Comparison of ENCODE assay signal across 11 cellular contexts in the genomic region with DNA sequence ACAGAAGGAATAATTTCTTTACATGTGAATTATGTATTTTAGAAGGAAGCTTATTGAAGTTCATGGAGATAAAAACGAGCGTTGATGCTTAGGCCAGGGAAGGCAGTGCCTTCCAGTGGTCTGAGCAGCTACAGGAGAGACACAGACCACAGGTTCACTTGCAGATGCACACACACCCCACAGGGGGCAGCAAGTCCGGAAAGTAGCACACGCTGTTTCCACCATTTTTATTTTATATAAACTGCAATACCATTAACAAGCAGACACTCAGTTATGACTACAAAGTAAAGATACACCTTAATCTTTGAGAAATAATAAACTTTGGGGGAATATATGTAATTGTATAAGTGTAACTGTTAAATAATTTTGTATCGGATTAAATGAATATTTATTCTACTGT. TPM values are rescaled to one million over a fixed set of nuclear protein-coding genes. Genes with fewer than 3 reads are reported as not detected.
DNase-seq lines count a peak whose midpoint lies in the region; ATAC-seq and TF ChIP-seq lines count a peak whose summit lies in the region.
"Had no signal": no experiment of that assay in that cellular context is flagged by ENCODE, and none has a peak within 500 bp of the region (broad histone marks: within the 10 kb centered on the region; RNA-seq: fewer than 3 reads in every experiment).

No MANE protein-coding gene starts in this region.

- intact Hi-C loops in HCT116 (cut with micrococcal nuclease): no loop called here
- intact Hi-C loops in left colon (cut with DNase I, micrococcal nuclease): no loop called here
- intact Hi-C loops in left ventricle myocardium superior (cut with micrococcal nuclease): no loop called here
- intact Hi-C loops in ascending aorta (cut with DNase I): no loop called here

- H3K9me3 ChIP-seq in BE2C (no peaks in the 10 kb centered on the region), HCT116 (ENCODE audit: control insufficient read depth in 1 of 2, insufficient read depth in 1 of 2, low read depth in 1 of 2, low read length in 2 of 2) (no peaks in the 10 kb centered on the region), ascending aorta (no peaks in the 10 kb centered on the region)

- POLR2A ChIA-PET in HCT116 (lab: Charles Lee): no interaction called here

- no peak overlapping the region for H3K9ac ChIP-seq in HCT116 (ENCODE audit: low read length)

- H3K79me2 ChIP-seq in HCT116 (ENCODE audit: insufficient read depth, low read length): no peaks in the 10 kb centered on the region

- H3K4me1 ChIP-seq in BE2C: no peaks in the 10 kb centered on the region
- H3K4me1 ChIP-seq in HCT116 (ENCODE audit: control insufficient read depth in 1 of 2, insufficient read depth in 2 of 2, low read length in 2 of 2): no peaks in the 10 kb centered on the region
- no peaks in the 10 kb centered on the region for H3K4me1 ChIP-seq in ascending aorta

- no peak overlapping the region for H3K4me2 ChIP-seq in HCT116 (ENCODE audit: low read length)

- H3K27me3 ChIP-seq in BE2C (no peaks in the 10 kb centered on the region), HCT116 (ENCODE audit: insufficient read depth, low read length) (no peaks in the 10 kb centered on the region), ascending aorta (no peaks in the 10 kb centered on the region)

- H3K36me3 ChIP-seq in BE2C (no peaks in the 10 kb centered on the region), HCT116 (ENCODE audit: control insufficient read depth in 1 of 2, insufficient read depth in 2 of 2, low read length in 2 of 2) (no peaks in the 10 kb centered on the region), ascending aorta (no peaks in the 10 kb centered on the region)

- BruUV-seq in HCT116 (replicated peaks; lab: Mats Ljungman, UMichigan): no TSS peak

- CTCF ChIA-PET in HCT116 (lab: Charles Lee): interaction anchor here (1.2 kb wide), 2 partner anchors 37 to 130 kb away, joined by 3 to 5 read pairs; no protein-coding TSS in a partner anchor

- H3K4me3 ChIP-seq in BE2C (ENCODE audit: low read depth, low read length): no peak overlapping the region
- no peak overlapping the region for H3K4me3 ChIP-seq in HCT116 (replicated peaks in 1 of 2; ENCODE audit: low read depth in 1 of 2, low read length in 2 of 2)
- no peak overlapping the region for H3K4me3 ChIP-seq in ascending aorta

- ATAC-seq in HCT116: peak; percentile 95
- peak; percentile 75 for ATAC-seq in left colon
- no peak for ATAC-seq in left ventricle myocardium superior

- peak overlapping the region; percentile 42 for H2AFZ ChIP-seq in HCT116 (ENCODE audit: low read depth, low read length, poor library complexity, severe bottlenecking)

- no peaks in the 10 kb centered on the region for H4K20me1 ChIP-seq in HCT116 (ENCODE audit: insufficient read depth)

- no peak for TF ChIP-seq POLR2A in HCT116 (IDR thresholded peaks at IDR 0.05; ENCODE audit: borderline replicate concordance, extremely low read depth, insufficient read depth, insufficient read length)

- RAD21 ChIA-PET in HCT116 (lab: Charles Lee; ENCODE audit: low non-redundant PET in 1 of 2, low total read pairs in 2 of 2, uncharacterized antibody in 2 of 2, unreplicated experiment in 2 of 2): no interaction called here

- DNase-seq in BE2C (no peak), HCT116 (ENCODE audit: low read depth, low spot score) (peak; percentile 29), left colon (no peak), GM10266 (ENCODE audit: extremely low spot score) (no peak), left ventricle myocardium superior (no peak), ascending aorta (ENCODE audit: low spot score in 2 of 2) (no peak), AG08396 (ENCODE audit: low spot score) (no peak)
- DNase-seq: central memory CD4-positive, alpha-beta T cell; NCI-H1436 treated with DMSO at 0.1 percent for 48 hours; nucleus accumbens had no signal

- H3K9me2 ChIP-seq in HCT116 (ENCODE audit: insufficient read depth): no peaks in the 10 kb centered on the region

- TF ChIP-seq RAD21 in HCT116 (IDR thresholded peaks at IDR 0.05; ENCODE audit: low read depth): peak; percentile 16; the same call in 1 of the 2 replicates

- H3K27ac ChIP-seq in HCT116 (ENCODE audit: low read depth, low read length) (no peak overlapping the region), VCaP (no peak overlapping the region), ascending aorta (no peak overlapping the region)

- TF ChIP-seq CTCF in BE2C (IDR thresholded peaks at IDR 0.05; ENCODE audit: low read depth, low read length) (peak; percentile 64), HCT116 (IDR thresholded peaks at IDR 0.05 in 2 of 3, conservative IDR thresholded peaks at IDR 0.05 in 1 of 3; ENCODE audit: borderline replicate concordance in 1 of 3, insufficient read depth in 1 of 3, low read depth in 2 of 3, low read length in 2 of 3) (peak; percentile 24 to 76 (median 73); a peak in 5 of 6 replicates), VCaP (conservative IDR thresholded peaks at IDR 0.05) (peak; percentile 41; the same call in 1 of the 2 replicates), GM10266 (IDR thresholded peaks at IDR 0.05; ENCODE audit: control insufficient read depth, insufficient read depth, low read depth, missing control alignments) (no peak), ascending aorta (IDR thresholded peaks at IDR 0.05) (no peak)

TF ChIP-seq in HCT116, 20 proteins besides CTCF, POLR2A, EP300 and RAD21:
- TF ChIP-seq, protein P1, sequence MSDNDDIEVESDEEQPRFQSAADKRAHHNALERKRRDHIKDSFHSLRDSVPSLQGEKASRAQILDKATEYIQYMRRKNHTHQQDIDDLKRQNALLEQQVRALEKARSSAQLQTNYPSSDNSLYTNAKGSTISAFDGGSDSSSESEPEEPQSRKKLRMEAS (IDR thresholded peaks at IDR 0.05): no peak
- TF ChIP-seq YY1 (IDR thresholded peaks at IDR 0.05; ENCODE audit: extremely low read depth, insufficient replicate concordance, low read depth, low read length): peak; percentile 65

RNA-seq across cellular contexts. Expression of a gene that starts 13.5 kb away (rescaled TPM):
- 0.28 TPM for polyA plus RNA-seq in BE2C (2012; ENCODE audit: insufficient read depth, insufficient read length, low read depth)
- not detected for total RNA-seq in HCT116 (2021; ENCODE audit: unreplicated experiment)
- not detected in 2 replicates for polyA plus RNA-seq in HCT116 (2012)
- 1 to 10 TPM; 1.9 to 2.5 TPM for total RNA-seq in left colon
- total RNA-seq in left ventricle myocardium superior: 0.92 TPM
- total RNA-seq in ascending aorta: not detected

Comparison
In these comparisons a context has a peak if more than half of its experiments do, and no peak if none do; other contexts are left out.
1. CTCF ChIP-seq: peak in BE2C (single experiment), HCT116 (3 of 3) and VCaP (single experiment); none in GM10266 (single experiment) and ascending aorta (0 of 3).